12 cellular contexts compared by ENCODE assay signal in the genomic region with DNA sequence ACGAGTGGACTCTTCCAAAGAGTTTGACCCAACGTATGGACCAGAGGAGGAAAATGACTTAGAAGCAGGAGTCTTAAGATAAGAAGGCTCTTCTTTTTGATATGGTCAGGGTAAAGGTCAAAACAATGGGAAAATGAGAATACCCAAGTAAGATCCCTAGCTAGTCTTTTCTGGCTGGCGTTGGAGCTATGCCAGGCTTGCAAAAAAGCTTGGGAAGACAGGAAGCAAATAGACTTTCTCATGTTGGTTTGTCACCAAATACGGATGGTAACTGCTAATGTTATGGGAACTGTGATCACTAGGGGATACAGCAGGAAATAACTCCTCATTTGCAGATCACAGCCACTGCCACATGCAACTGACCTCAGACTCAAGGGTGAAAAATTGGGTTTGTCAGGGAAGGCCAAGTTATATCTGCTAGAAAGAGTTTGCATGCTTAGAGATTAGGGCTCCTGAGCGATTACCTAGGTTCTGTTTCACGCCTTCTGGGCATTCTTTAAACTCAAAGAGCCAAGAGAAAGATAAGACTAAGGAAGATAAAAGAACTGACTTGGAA.
"Had no signal": no experiment of that assay in that cellular context is flagged by ENCODE, and none has a peak within 500 bp of the region (broad histone marks: within the 10 kb centered on the region; RNA-seq: fewer than 3 reads in every experiment).

No MANE protein-coding gene starts in this region.

- H3K4me3 ChIP-seq: tibial artery had no signal

- ATAC-seq: activated CD4-positive, alpha-beta T cell treated with anti-CD3 and anti-CD28 coated beads for 36 hours; activated CD8-positive, alpha-beta memory T cell treated with anti-CD3 and anti-CD28 coated beads, Interleukin-2, amount 10 ng/mL, durations not matched to agents 7 days and 5 days; stimulated activated naive B cell treated with anti-CD40 and anti-IgM and Interleukin-4, amounts not matched to agents 10 μg/mL and 1 μg/mL and 100 μg/mL, for 72 hours had no signal

- H3K36me3 ChIP-seq: neutrophil, tibial artery, WERI-Rb-1 had no signal

- H3K27me3 ChIP-seq: neutrophil, tibial artery had no signal

- DNase-seq: activated CD4-positive, alpha-beta memory T cell treated with anti-CD3 and anti-CD28 coated beads for 36 hours; activated CD4-positive, alpha-beta T cell treated with anti-CD3 and anti-CD28 coated beads for 36 hours; activated CD8-positive, alpha-beta memory T cell treated with anti-CD3 and anti-CD28 coated beads, Interleukin-2, amount 10 ng/mL, durations not matched to agents 7 days and 5 days; activated naive CD4-positive, alpha-beta T cell treated with anti-CD3 and anti-CD28 coated beads, Interleukin-2, amount 10 ng/mL, durations not matched to agents 7 days and 5 days; activated T-cell treated with anti-CD3 and anti-CD28 coated beads, Interleukin-2, amount 50 U/mL, for 24 hours; hippocampal formation; midbrain; stimulated activated CD4-positive, alpha-beta T cell treated with anti-CD3 and anti-CD28 coated beads, Interleukin-4, amount 100 ng/mL, for 1 hour; stimulated activated naive B cell treated with anti-CD40 and anti-IgM and Interleukin-4, amounts not matched to agents 10 μg/mL and 1 μg/mL and 100 μg/mL, for 72 hours; tibial artery; WERI-Rb-1 had no signal

- H3K27ac ChIP-seq: neutrophil, tibial artery, WERI-Rb-1 had no signal

- H3K9me3 ChIP-seq: neutrophil, tibial artery had no signal
